Comparison of ENCODE assay signal across 12 cellular contexts in the genomic region with DNA sequence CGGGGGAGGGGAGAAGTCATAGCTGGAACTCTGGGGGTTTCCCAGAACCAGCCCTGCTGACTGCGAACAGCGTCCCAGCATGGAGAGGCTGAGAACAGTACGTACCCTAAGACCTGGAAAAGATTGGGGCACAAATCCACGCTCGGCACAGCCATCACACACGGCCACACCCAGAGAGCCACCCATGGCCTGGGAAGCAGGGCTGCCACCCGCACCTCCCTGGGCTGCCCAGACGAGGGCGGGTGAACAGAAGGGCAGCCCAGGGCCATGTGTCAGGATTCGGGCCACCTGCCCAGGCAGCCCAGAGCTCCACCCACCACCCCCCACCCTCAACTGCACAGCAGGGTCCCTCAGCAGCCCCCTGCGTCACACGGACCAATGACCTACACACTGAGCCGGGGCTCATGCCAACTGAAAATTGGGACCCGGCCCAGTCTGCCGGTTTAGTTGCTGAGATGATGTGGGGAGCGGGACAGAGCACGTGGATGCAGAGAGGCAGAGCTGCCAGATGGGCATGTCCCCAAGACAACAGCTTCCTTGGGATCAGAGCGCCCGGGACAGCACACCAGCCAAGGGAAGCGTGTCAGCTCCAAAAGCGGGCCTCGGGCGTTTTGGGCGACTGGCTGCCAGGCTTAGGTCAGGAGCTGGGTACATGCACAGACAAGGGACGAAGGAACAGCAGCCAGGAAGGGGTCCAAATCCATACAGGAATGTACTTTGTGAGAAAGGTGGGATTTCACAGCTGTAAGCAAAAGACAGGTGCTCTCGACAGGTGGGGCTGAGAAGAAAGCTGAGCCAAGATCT. TPM values are rescaled to one million over a fixed set of nuclear protein-coding genes. Genes with fewer than 3 reads are reported as not detected.
DNase-seq lines count a peak whose midpoint lies in the region; ATAC-seq and TF ChIP-seq lines count a peak whose summit lies in the region.
"Had no signal": no experiment of that assay in that cellular context is flagged by ENCODE, and none has a peak within 500 bp of the region (broad histone marks: within the 10 kb centered on the region; RNA-seq: fewer than 3 reads in every experiment).

No MANE protein-coding gene starts in this region.

- H3K4me1 ChIP-seq in DND-41 (ENCODE audit: insufficient read depth, low read length), result no peaks in the 10 kb centered on the region
- no peaks in the 10 kb centered on the region for H3K4me1 ChIP-seq in Peyer's patch
- H3K4me1 ChIP-seq: upper lobe of right lung had no signal

- H3K36me3 ChIP-seq in DND-41 (ENCODE audit: insufficient read depth, low read length) (peaks cover 91% of the 10 kb centered on the region), Peyer's patch (peaks cover 0 to 99% (median 0%) of the 10 kb centered on the region in 3 donors)

- TF ChIP-seq CTCF in DND-41 (IDR thresholded peaks at IDR 0.05; ENCODE audit: borderline replicate concordance, extremely low read depth, low read length, poor library complexity, severe bottlenecking), result peak; percentile 5
- no peak for TF ChIP-seq CTCF in Peyer's patch (IDR thresholded peaks at IDR 0.05)

- peaks cover 67% of the 10 kb centered on the region for H4K20me1 ChIP-seq in DND-41 (ENCODE audit: insufficient read depth, low read length)

- no peak overlapping the region for H3K4me2 ChIP-seq in DND-41 (ENCODE audit: insufficient read depth, low read length)

- no peak overlapping the region for H3K9ac ChIP-seq in DND-41 (ENCODE audit: low read depth, low read length)

- DNase-seq in DND-41, result no peak
- DNase-seq in anterior cingulate cortex (lab: John Stamatoyannopoulos, UW), result peak in 56 of 58 donors; percentile 23 to 93 (median 78)
- DNase-seq in Right ventricle myocardium superior, result peak; percentile 90
- peak; percentile 71 for DNase-seq in pons (ENCODE audit: low spot score)
- DNase-seq in activated CD8-positive, alpha-beta memory T cell treated with anti-CD3 and anti-CD28 coated beads, Interleukin-2, amount 50 U/mL, for 4 hours, result no peak
- no peak for DNase-seq in erythroblast (lab: John Stamatoyannopoulos, UW)
- no peak for DNase-seq in Peyer's patch
- DNase-seq: activated T-cell treated with anti-CD3 and anti-CD28 coated beads, Interleukin-2, amount 50 U/mL, for 24 hours; natural killer cell; NCI-H2081 treated with DMSO at 0.1 percent for 48 hours; upper lobe of right lung had no signal

- H3K4me3 ChIP-seq in DND-41 (ENCODE audit: low read depth in 1 of 2, low read length in 2 of 2) (no peak overlapping the region), Peyer's patch (no peak overlapping the region)
- H3K4me3 ChIP-seq: upper lobe of right lung had no signal

- H3K27me3 ChIP-seq in DND-41 (ENCODE audit: insufficient read depth, low read length, poor library complexity), result no peaks in the 10 kb centered on the region
- H3K27me3 ChIP-seq in Peyer's patch, result no peaks in the 10 kb centered on the region
- H3K27me3 ChIP-seq: upper lobe of right lung had no signal

- intact Hi-C loops in Right ventricle myocardium superior (cut with DNase I), result no loop called here

- H3K27ac ChIP-seq in DND-41 (ENCODE audit: low read length) (no peak overlapping the region), Peyer's patch (peak overlapping the region in 1 of 4 donors; percentile 22)
- H3K27ac ChIP-seq: upper lobe of right lung had no signal

- no peak overlapping the region for H2AFZ ChIP-seq in DND-41 (ENCODE audit: low read depth, low read length)

- H3K9me3 ChIP-seq in DND-41 (ENCODE audit: insufficient read depth, low read length, severe bottlenecking) (no peaks in the 10 kb centered on the region), Peyer's patch (no peaks in the 10 kb centered on the region)
- H3K9me3 ChIP-seq: upper lobe of right lung had no signal

- peaks cover 1% of the 10 kb centered on the region; the same call in 1 of the 2 replicates for H3K79me2 ChIP-seq in DND-41 (ENCODE audit: insufficient read depth, low read length)

- TF ChIP-seq POLR2A in erythroblast (IDR thresholded peaks at IDR 0.05; ENCODE audit: low read length) (no peak), Peyer's patch (IDR thresholded peaks at IDR 0.05) (no peak)

- ATAC-seq in DND-41 (ENCODE audit: insufficient read depth, low read depth) (0 out of 3 replicates have a peak, but pooled peaks have one; percentile 6), Right ventricle myocardium superior (ENCODE audit: poor library complexity) (peak; percentile 89), HG03442 (IDR thresholded peaks at IDR 0.05; ENCODE audit: unreplicated experiment) (no peak)
- ATAC-seq: natural killer cell, upper lobe of right lung had no signal

RNA-seq across cellular contexts. Expression of a gene that starts 8.4 kb away (rescaled TPM):
- total RNA-seq in Right ventricle myocardium superior, result 120 TPM
- total RNA-seq in Peyer's patch, result 100 to 1,000 TPM in 3 of 4 donors, 10 to 100 TPM in 1; 94.9 to 178 (median 163) TPM

RNA-seq across cellular contexts. Expression of a gene that starts 22.9 kb away (rescaled TPM):
- total RNA-seq in Right ventricle myocardium superior (27.8 TPM), Peyer's patch (10 to 100 TPM; 20.5 to 73.4 (median 28.6) TPM)

RNA-seq across cellular contexts. Expression of a gene that starts 46.8 kb away (rescaled TPM):
- 5.4 TPM for total RNA-seq in Right ventricle myocardium superior
- 10 to 100 TPM in 3 of 4 donors, 1 to 10 TPM in 1; 7.5 to 66.8 (median 14.4) TPM for total RNA-seq in Peyer's patch

RNA-seq across cellular contexts. Expression of a gene that starts 48.9 kb away (rescaled TPM):
- total RNA-seq in Right ventricle myocardium superior (18.6 TPM), Peyer's patch (100 to 1,000 TPM in 1 of 4 donors, 10 to 100 TPM in 3; 69.3 to 102 (median 73.9) TPM)

Comparison
In these comparisons a context has a peak if more than half of its experiments do, and no peak if none do; other contexts are left out.
1. DNase-seq: peak in anterior cingulate cortex (56 of 58), Right ventricle myocardium superior (single experiment) and pons (single experiment); none in DND-41 (single experiment), activated CD8-positive, alpha-beta memory T cell treated with anti-CD3 and anti-CD28 coated beads, Interleukin-2, amount 50 U/mL, for 4 hours (single experiment), erythroblast (0 of 2) and Peyer's patch (0 of 3).